ENCODE assay signal across 25 cellular contexts in genomic region chr10:121591186-121591585, GRCh38. TPM values are rescaled to one million over a fixed set of nuclear protein-coding genes. Genes with fewer than 3 reads are reported as not detected.
DNase-seq lines count a peak whose midpoint lies in the region; TF ChIP-seq lines count a peak whose summit lies in the region.
"Had no signal": no experiment of that assay in that cellular context is flagged by ENCODE, and none has a peak within 500 bp of the region (broad histone marks: within the 10 kb centered on the region; RNA-seq: fewer than 3 reads in every experiment).

No MANE protein-coding gene starts in this region.

- H3F3A ChIP-seq in neural progenitor cell (ENCODE audit: low read depth), result peaks cover 15% of the 10 kb centered on the region

- H3K4me3 ChIP-seq in right atrium auricular region (no peak overlapping the region), ectodermal cell (ENCODE audit: insufficient read depth, low read depth, low read length) (peak overlapping the region; percentile 14), neural progenitor cell (no peak overlapping the region)

- H3K27ac Mint-ChIP-seq in neural progenitor cell (no peak overlapping the region), type B pancreatic cell (peak overlapping the region; percentile 7), endothelial cell (ENCODE audit: unreplicated experiment) (no peak overlapping the region)
- H3K27ac Mint-ChIP-seq: CD14-positive monocyte; CD8-positive, alpha-beta memory T cell had no signal

- intact Hi-C loops in cardiac septum (cut with DNase I), result no loop called here

- DNase-seq in cardiac septum (ENCODE audit: low spot score) (peak; percentile 47), right atrium auricular region (ENCODE audit: low spot score) (no peak), neural progenitor cell (ENCODE audit: low spot score) (no peak), type B pancreatic cell (ENCODE audit: extremely low spot score, unreplicated experiment) (no peak), endothelial cell (ENCODE audit: low spot score) (no peak), COR-L47 (lab: John Stamatoyannopoulos, UW) (no peak), kidney tubule cell (ENCODE audit: low spot score) (no peak)
- DNase-seq: 8988T; ACHN; BE2C; CD8-positive, alpha-beta memory T cell; DMS153; DND-41; IMR-90; KG1; MM.1S; NCI-H1048; NCI-H1417; NCI-H1694; NCI-H2029 treated with DMSO at 0.1 percent for 48 hours; NCI-H526 treated with DMSO at 0.1 percent for 48 hours; RPMI8226; SHP77 had no signal

- H3K4me3 Mint-ChIP-seq in neural progenitor cell (no peak overlapping the region), type B pancreatic cell (peak overlapping the region; percentile 37), endothelial cell (ENCODE audit: unreplicated experiment) (no peak overlapping the region)
- H3K4me3 Mint-ChIP-seq: CD14-positive monocyte; CD8-positive, alpha-beta memory T cell had no signal

- H2AFZ ChIP-seq in neural progenitor cell (replicated peaks), result no peak overlapping the region

- no peak overlapping the region for H3K9ac ChIP-seq in neural progenitor cell

- H3K79me2 ChIP-seq in neural progenitor cell (ENCODE audit: low read depth), result peaks cover 97% of the 10 kb centered on the region

- H3K27ac ChIP-seq in right atrium auricular region (no peak overlapping the region), ectodermal cell (ENCODE audit: insufficient read depth, low read depth, low read length, poor library complexity, severe bottlenecking) (no peak overlapping the region), neural progenitor cell (no peak overlapping the region)

- H3K27me3 ChIP-seq in right atrium auricular region (no peaks in the 10 kb centered on the region), ectodermal cell (ENCODE audit: control insufficient read depth, insufficient read depth, low read length, poor library complexity, severe bottlenecking) (no peaks in the 10 kb centered on the region), neural progenitor cell (no peaks in the 10 kb centered on the region)

- H3K9me3 ChIP-seq in right atrium auricular region (peaks cover 0 to 4% of the 10 kb centered on the region in 2 donors), ectodermal cell (ENCODE audit: control insufficient read depth, low read length) (no peaks in the 10 kb centered on the region), neural progenitor cell (ENCODE audit: low read depth) (peaks cover 4% of the 10 kb centered on the region)
- H3K9me3 ChIP-seq: BE2C had no signal

- peaks cover 16% of the 10 kb centered on the region for H3K9me3 Mint-ChIP-seq in neural progenitor cell
- no peaks in the 10 kb centered on the region for H3K9me3 Mint-ChIP-seq in type B pancreatic cell
- H3K9me3 Mint-ChIP-seq in endothelial cell (ENCODE audit: unreplicated experiment), result no peaks in the 10 kb centered on the region

- H3K36me3 ChIP-seq in right atrium auricular region, result no peaks in the 10 kb centered on the region
- peaks cover 41% of the 10 kb centered on the region for H3K36me3 ChIP-seq in ectodermal cell (ENCODE audit: control insufficient read depth, insufficient read depth, low read length)
- peaks cover 5% of the 10 kb centered on the region for H3K36me3 ChIP-seq in neural progenitor cell
- H3K36me3 ChIP-seq: BE2C had no signal

- no peak for TF ChIP-seq CTCF in right atrium auricular region (IDR thresholded peaks at IDR 0.05)
- TF ChIP-seq CTCF in neural progenitor cell (IDR thresholded peaks at IDR 0.05), result no peak
- no peak for TF ChIP-seq CTCF in type B pancreatic cell (conservative IDR thresholded peaks at IDR 0.05)
- no peak for TF ChIP-seq CTCF in endothelial cell (IDR thresholded peaks at IDR 0.05; ENCODE audit: unreplicated experiment)

- H3K4me1 Mint-ChIP-seq in neural progenitor cell (peaks cover 40% of the 10 kb centered on the region), type B pancreatic cell (ENCODE audit: unreplicated experiment) (peaks cover 49% of the 10 kb centered on the region), endothelial cell (ENCODE audit: unreplicated experiment) (peaks cover 12% of the 10 kb centered on the region)
- H3K4me1 Mint-ChIP-seq: CD14-positive monocyte; CD8-positive, alpha-beta memory T cell had no signal

- H3K4me1 ChIP-seq in right atrium auricular region, result peaks cover 0 to 7% of the 10 kb centered on the region in 2 donors
- H3K4me1 ChIP-seq in ectodermal cell (ENCODE audit: control insufficient read depth, insufficient read depth, low read length), result peaks cover 39% of the 10 kb centered on the region
- peaks cover 53% of the 10 kb centered on the region for H3K4me1 ChIP-seq in neural progenitor cell
- H3K4me1 ChIP-seq: BE2C had no signal

- H3K36me3 Mint-ChIP-seq in neural progenitor cell (peaks cover 61% of the 10 kb centered on the region), type B pancreatic cell (peaks cover 65% of the 10 kb centered on the region), endothelial cell (ENCODE audit: low read depth, unreplicated experiment) (peaks cover 3% of the 10 kb centered on the region)
- H3K36me3 Mint-ChIP-seq: CD14-positive monocyte; CD8-positive, alpha-beta memory T cell had no signal

- WGBS in ectodermal cell, 2 experiments, result 87 to 92% methylated on average over 6 of the region's 6 CpGs

- H4K20me1 ChIP-seq in neural progenitor cell (ENCODE audit: low read depth), result peaks cover 93% of the 10 kb centered on the region

- peaks cover 10% of the 10 kb centered on the region for H3K27me3 Mint-ChIP-seq in neural progenitor cell (ENCODE audit: insufficient read depth, low read depth)
- no peaks in the 10 kb centered on the region for H3K27me3 Mint-ChIP-seq in type B pancreatic cell
- no peaks in the 10 kb centered on the region for H3K27me3 Mint-ChIP-seq in endothelial cell (ENCODE audit: unreplicated experiment)

- H3K4me2 ChIP-seq in neural progenitor cell, result peak overlapping the region; percentile 13

RNA-seq across cellular contexts. Expression of gene FGFR2, which starts 7.1 kb away (rescaled TPM):
- total RNA-seq in cardiac septum, result 0.19 TPM
- total RNA-seq in right atrium auricular region, result 10 to 100 TPM in 1 of 2 donors, 1 to 10 TPM in 1; 2.8 to 19.0 TPM
- 315 TPM for polyA plus RNA-seq in ectodermal cell (2013, experiment 1 of 4)
- 406 TPM for polyA plus RNA-seq in ectodermal cell (2013, experiment 2 of 4)
- 247 TPM for polyA plus RNA-seq in ectodermal cell (2013, experiment 3 of 4)
- polyA plus RNA-seq in ectodermal cell (2013, experiment 4 of 4), result 291 TPM
- total RNA-seq in neural progenitor cell (ENCODE audit: low replicate concordance), result 76.3 and 99.1 TPM in 2 replicates
- 68.8 and 173 TPM in 2 replicates for total RNA-seq in type B pancreatic cell (ENCODE audit: low replicate concordance)
- total RNA-seq in endothelial cell (ENCODE audit: unreplicated experiment), result 15.3 TPM
- total RNA-seq: IMR-90 had no signal
- polyA plus RNA-seq: CD14-positive monocyte, IMR-90 had no signal
